In genomic region chr7:130899638-130900401, GRCh38 we compare ENCODE assay signal across 9 cellular contexts.
A peak's percentile ranks its signal among the peaks of the same experiment; 100 is the strongest.
DNase-seq lines count a peak whose midpoint lies in the region; ATAC-seq, FAIRE-seq and TF ChIP-seq lines count a peak whose summit lies in the region.
"Had no signal": no experiment of that assay in that cellular context is flagged by ENCODE, and none has a peak within 500 bp of the region (broad histone marks: within the 10 kb centered on the region; RNA-seq: fewer than 3 reads in every experiment).

No MANE protein-coding gene starts in this region.

- H3K27ac ChIP-seq in PC-9 (peak overlapping the region; percentile 99), sigmoid colon (peak overlapping the region; percentile 72 to 81 (median 80))

- no peak for FAIRE-seq in GM12891 (lab: Jason Lieb, UNC)

- no peaks in the 10 kb centered on the region for H3K9me2 ChIP-seq in PC-9 (ENCODE audit: insufficient read depth)

- 19 to 63% methylated on average over 15 of the region's 15 CpGs for WGBS in sigmoid colon, 2 donors

- no peak; the same call in 1 of the 2 replicates for TF ChIP-seq POLR2A in GM12891 (IDR thresholded peaks at IDR 0.05; ENCODE audit: low read depth, low read length)
- peak in 1 of 2 donors; percentile 6 for TF ChIP-seq POLR2A in sigmoid colon (IDR thresholded peaks at IDR 0.05)

- no peak for TF ChIP-seq CTCF in PC-9 (conservative IDR thresholded peaks at IDR 0.05)
- TF ChIP-seq CTCF in sigmoid colon (IDR thresholded peaks at IDR 0.05): no peak

- peaks cover 95% of the 10 kb centered on the region for H3K79me2 ChIP-seq in PC-9 (ENCODE audit: low read depth)

- H3K36me3 ChIP-seq in PC-9 (ENCODE audit: low read depth) (peaks cover 77% of the 10 kb centered on the region), sigmoid colon (peaks cover 0 to 17% (median 0%) of the 10 kb centered on the region in 4 donors)

- H3K4me3 ChIP-seq in PC-9 (no peak overlapping the region), sigmoid colon (no peak overlapping the region)

- H3K27me3 ChIP-seq in PC-9 (ENCODE audit: insufficient read depth, low read depth) (no peaks in the 10 kb centered on the region), sigmoid colon (no peaks in the 10 kb centered on the region)

- H3K4me1 ChIP-seq in PC-9 (replicated peaks; ENCODE audit: insufficient read depth) (peaks cover 97% of the 10 kb centered on the region), sigmoid colon (peaks cover 0 to 86% (median 76%) of the 10 kb centered on the region in 4 donors)

- DNase-seq in GM12891 (ENCODE audit: insufficient read length, low spot score) (no peak), PC-9 (no peak), ecto neural progenitor cell (ENCODE audit: low spot score) (peak; percentile 16), sigmoid colon (no peak), NCI-H128 (lab: John Stamatoyannopoulos, UW; ENCODE audit: unreplicated experiment) (no peak), posterior cingulate gyrus (no peak), NCI-H1436 (lab: John Stamatoyannopoulos, UW) (no peak)
- DNase-seq: activated gamma-delta T cell had no signal

- peaks cover 97% of the 10 kb centered on the region for H3F3A ChIP-seq in PC-9 (ENCODE audit: insufficient read depth, low read depth)

- TF ChIP-seq EP300 in sigmoid colon (IDR thresholded peaks at IDR 0.05): no peak

- intact Hi-C loops in PC-9 (cut with micrococcal nuclease; ENCODE audit: unreplicated experiment) (loop anchor here (10.0 kb wide), 3 partner anchors 525 to 755 kb away; no protein-coding TSS in a partner anchor), sigmoid colon (cut with DNase I) (loop anchor here (2.0 to 10.0 kb wide), 4 partner anchors 107 to 527 kb away; partner anchors contain the start of gene MKLN1), posterior cingulate gyrus (cut with DNase I) (loop anchor here (10.0 kb wide), 2 partner anchors 205 to 525 kb away; no protein-coding TSS in a partner anchor)

- peaks cover 72% of the 10 kb centered on the region for H4K20me1 ChIP-seq in PC-9 (ENCODE audit: insufficient read depth)

- H3K9me3 ChIP-seq in PC-9 (ENCODE audit: insufficient read depth, low read depth) (no peaks in the 10 kb centered on the region), sigmoid colon (no peaks in the 10 kb centered on the region)

- no peak overlapping the region for H2AFZ ChIP-seq in PC-9

- ATAC-seq in GM21367 (IDR thresholded peaks at IDR 0.05; ENCODE audit: unreplicated experiment): no peak

- CTCF ChIA-PET in PC-9 (lab: Charles Lee): no interaction called here

- POLR2A ChIA-PET in PC-9 (lab: Charles Lee; ENCODE audit: unreplicated experiment): interaction anchor here (0.6 kb wide), 1 partner anchor 12 kb away, joined by 4 read pairs; no protein-coding TSS in a partner anchor

- peak overlapping the region; percentile 75 for H3K4me2 ChIP-seq in PC-9

- no TSS peak for BruUV-seq in PC-9 (replicated peaks; lab: Mats Ljungman, UMichigan)

TF ChIP-seq in GM12891, 5 proteins besides CTCF, POLR2A, EP300 and RAD21:
- no peak for TF ChIP-seq SPI1 (IDR thresholded peaks at IDR 0.05; ENCODE audit: low read depth, low read length)
- TF ChIP-seq POLR2AphosphoS5 (IDR thresholded peaks at IDR 0.05; ENCODE audit: low read depth, low read length): peak; percentile 40
